In the genomic region with DNA sequence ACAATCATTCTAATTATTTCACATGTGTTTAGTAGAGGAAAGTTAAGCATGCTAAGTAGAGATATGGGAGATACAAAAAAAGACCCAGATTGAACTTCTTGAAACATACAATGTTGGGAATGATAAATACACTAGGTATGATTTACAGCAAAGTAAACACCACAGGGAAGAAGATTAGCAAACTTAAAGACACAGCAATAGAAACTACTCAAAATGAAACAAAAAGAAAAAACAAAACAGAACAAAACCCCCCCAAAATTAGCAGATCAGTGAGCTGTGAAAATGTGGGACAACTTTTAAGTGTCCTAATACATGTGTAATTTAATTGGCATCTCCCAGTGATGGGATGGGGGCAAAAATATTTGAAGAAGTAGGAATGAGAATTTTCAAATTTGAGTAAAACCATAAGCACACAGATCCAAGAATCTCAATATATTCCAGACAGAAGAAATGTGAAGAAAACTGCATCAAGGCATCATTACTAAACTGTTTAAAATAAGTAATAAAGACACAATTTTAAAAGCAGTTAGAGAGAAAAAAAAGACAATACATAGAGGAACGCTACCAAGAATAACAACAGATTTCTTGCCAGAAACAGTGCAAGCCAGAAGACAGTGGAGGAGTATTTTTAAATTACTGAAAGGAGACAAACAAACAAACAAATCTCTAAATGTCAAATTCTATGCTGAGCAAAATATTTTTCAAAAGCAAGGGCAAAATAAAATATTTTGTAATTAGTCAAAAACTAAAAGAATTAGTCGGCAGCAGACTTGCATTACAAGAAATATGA, we compare ENCODE assay signal across 14 cellular contexts.
A peak's percentile ranks its signal among the peaks of the same experiment; 100 is the strongest.
DNase-seq lines count a peak whose midpoint lies in the region; ATAC-seq and TF ChIP-seq lines count a peak whose summit lies in the region.
"Had no signal": no experiment of that assay in that cellular context is flagged by ENCODE, and none has a peak within 500 bp of the region (broad histone marks: within the 10 kb centered on the region; RNA-seq: fewer than 3 reads in every experiment).

No MANE protein-coding gene starts in this region.

- H3K27ac ChIP-seq in upper lobe of left lung: no peak overlapping the region
- H3K27ac ChIP-seq: C4-2B had no signal

- TF ChIP-seq CTCF in MCF 10A (IDR thresholded peaks at IDR 0.05; ENCODE audit: unreplicated experiment) (no peak), upper lobe of left lung (IDR thresholded peaks at IDR 0.05) (no peak)

- POLR2A ChIA-PET in MCF 10A (lab: Yijun Ruan, JAX): no interaction called here

- peaks cover 31% of the 10 kb centered on the region for H3K9me3 Mint-ChIP-seq in MCF 10A (ENCODE audit: unreplicated experiment)
- H3K9me3 Mint-ChIP-seq: CD8-positive, alpha-beta T cell had no signal

- intact Hi-C loops in sciatic nerve (cut with DNase I): no loop called here
- intact Hi-C loops in MCF 10A (cut with micrococcal nuclease): no loop called here

- DNase-seq in CD1c-positive myeloid dendritic cell (ENCODE audit: extremely low spot score): peak; percentile 9
- DNase-seq in sciatic nerve (ENCODE audit: low spot score): no peak
- no peak for DNase-seq in MCF 10A (ENCODE audit: unreplicated experiment)
- no peak for DNase-seq in GOT3 (lab: John Stamatoyannopoulos, UW)
- DNase-seq in upper lobe of left lung: no peak
- DNase-seq: BE2C; Caco-2; CD8-positive, alpha-beta T cell; DMS53; GF-D8; HCEC 1CT had no signal

- CTCF ChIA-PET in MCF 10A (lab: Yijun Ruan, JAX): no interaction called here

- H3K4me3 ChIP-seq in upper lobe of left lung: no peak overlapping the region

- H3K36me3 Mint-ChIP-seq in MCF 10A (ENCODE audit: insufficient read depth, unreplicated experiment): no peaks in the 10 kb centered on the region
- H3K36me3 Mint-ChIP-seq: CD8-positive, alpha-beta T cell had no signal

- H3K27me3 Mint-ChIP-seq in MCF 10A (ENCODE audit: insufficient read depth, unreplicated experiment): no peaks in the 10 kb centered on the region

- no peak overlapping the region for H3K4me3 Mint-ChIP-seq in MCF 10A (ENCODE audit: unreplicated experiment)
- H3K4me3 Mint-ChIP-seq: CD8-positive, alpha-beta T cell had no signal

- no peaks in the 10 kb centered on the region for H3K9me3 ChIP-seq in upper lobe of left lung
- H3K9me3 ChIP-seq: BE2C had no signal

- no peaks in the 10 kb centered on the region for H3K27me3 ChIP-seq in upper lobe of left lung
- H3K27me3 ChIP-seq: BE2C had no signal

- ATAC-seq in GM18868 (IDR thresholded peaks at IDR 0.05; ENCODE audit: unreplicated experiment) (peak; percentile 67), HG03442 (IDR thresholded peaks at IDR 0.05; ENCODE audit: unreplicated experiment) (peak; percentile 41), sciatic nerve (peak; percentile 39), upper lobe of left lung (ENCODE audit: low FRiP score in 2 of 2) (no peak)
- ATAC-seq: CD8-positive, alpha-beta T cell had no signal

- TF ChIP-seq EP300 in upper lobe of left lung (IDR thresholded peaks at IDR 0.05): no peak

- no peak for TF ChIP-seq POLR2A in upper lobe of left lung (IDR thresholded peaks at IDR 0.05)

- no TSS peak for BruUV-seq in MCF 10A (replicated peaks; lab: Mats Ljungman, UMichigan)

- no peak overlapping the region for H3K27ac Mint-ChIP-seq in MCF 10A (ENCODE audit: low read depth, unreplicated experiment)
- H3K27ac Mint-ChIP-seq: CD8-positive, alpha-beta T cell had no signal

- H3K4me1 ChIP-seq in upper lobe of left lung: no peaks in the 10 kb centered on the region
- H3K4me1 ChIP-seq: BE2C, Caco-2 had no signal

- no peaks in the 10 kb centered on the region for H3K4me1 Mint-ChIP-seq in MCF 10A (ENCODE audit: insufficient read depth, unreplicated experiment)

- 90 to 92% methylated on average over 2 of the region's 2 CpGs for WGBS in upper lobe of left lung, 2 donors

- H3K36me3 ChIP-seq in upper lobe of left lung: no peaks in the 10 kb centered on the region
- H3K36me3 ChIP-seq: BE2C had no signal

Comparison
In these comparisons a context has a peak if more than half of its experiments do, and no peak if none do; other contexts are left out.
1. ATAC-seq: peak in GM18868 (single experiment), HG03442 (single experiment) and sciatic nerve (single experiment); none in upper lobe of left lung (0 of 2).